Comparison of ENCODE assay signal across 18 cellular contexts in genomic region chr15:92664178-92664900, GRCh38. TPM values are rescaled to one million over a fixed set of nuclear protein-coding genes. Genes with fewer than 3 reads are reported as not detected.
DNase-seq lines count a peak whose midpoint lies in the region; ATAC-seq, FAIRE-seq and TF ChIP-seq lines count a peak whose summit lies in the region.
"Had no signal": no experiment of that assay in that cellular context is flagged by ENCODE, and none has a peak within 500 bp of the region (broad histone marks: within the 10 kb centered on the region; RNA-seq: fewer than 3 reads in every experiment).

No MANE protein-coding gene starts in this region.

- H3K4me1 ChIP-seq in right lobe of liver, result peaks cover 0 to 29% (median 11%) of the 10 kb centered on the region in 4 donors
- peaks cover 20% of the 10 kb centered on the region for H3K4me1 ChIP-seq in HepG2 (ENCODE audit: insufficient read depth, low read length)
- H3K4me1 ChIP-seq in endocrine pancreas (ENCODE audit: control insufficient read depth, insufficient read depth, low read length), result peaks cover 15% of the 10 kb centered on the region
- H3K4me1 ChIP-seq: parathyroid adenoma had no signal

- TF ChIP-seq CTCF in right lobe of liver (IDR thresholded peaks at IDR 0.05) (no peak), HepG2 (CRISPR knock-in tag; IDR thresholded peaks at IDR 0.05) (no peak), neural crest cell (conservative IDR thresholded peaks at IDR 0.05) (no peak)

- no peaks in the 10 kb centered on the region; the same call in 1 of the 2 replicates for H4K20me1 ChIP-seq in HepG2 (ENCODE audit: insufficient read depth, low read length)

- in situ Hi-C loops in HepG2 (cut with HindIII; ENCODE audit: extremely low pct_ligation_motif_present, low pct_unique_long_range_greater_than_20kb), result no loop called here

- TF ChIP-seq POLR2A in right lobe of liver (IDR thresholded peaks at IDR 0.05) (no peak), HepG2 (IDR thresholded peaks at IDR 0.05; ENCODE audit: insufficient read depth in 1 of 2, low read depth in 2 of 2, low read length in 2 of 2) (no peak)

- H3K9ac ChIP-seq in HepG2 (ENCODE audit: insufficient read depth, low read depth, low read length), result no peak overlapping the region
- H3K9ac ChIP-seq in endocrine pancreas (ENCODE audit: control insufficient read depth, insufficient read depth, low read length), result no peak overlapping the region
- H3K9ac ChIP-seq: parathyroid adenoma had no signal

- no peaks in the 10 kb centered on the region for H3K79me2 ChIP-seq in HepG2 (ENCODE audit: insufficient read depth, low read length)
- H3K79me2 ChIP-seq: parathyroid adenoma had no signal

- H3K4me2 ChIP-seq in HepG2 (ENCODE audit: low read depth, low read length), result no peak overlapping the region

- H3K27ac Mint-ChIP-seq in neural crest cell (ENCODE audit: unreplicated experiment), result peak overlapping the region; percentile 43
- H3K27ac Mint-ChIP-seq: activated CD4-positive, alpha-beta T cell treated with anti-CD3 and anti-CD28 coated beads, Interleukin-2, amount 10 ng/mL, durations not matched to agents 24 days and 14 days; CD4-positive, CD25-positive, alpha-beta regulatory T cell had no signal

- no peak for FAIRE-seq in HepG2 (lab: Jason Lieb, UNC)

- POLR2A ChIA-PET in HepG2 (lab: Yijun Ruan, JAX), result no interaction called here

- H3K36me3 ChIP-seq in right lobe of liver, result no peaks in the 10 kb centered on the region
- no peaks in the 10 kb centered on the region for H3K36me3 ChIP-seq in HepG2 (replicated peaks in 1 of 2; ENCODE audit: control insufficient read depth in 1 of 2, insufficient read depth in 2 of 2, low read length in 2 of 2)
- H3K36me3 ChIP-seq in endocrine pancreas (ENCODE audit: control insufficient read depth, insufficient read depth, low read length), result no peaks in the 10 kb centered on the region

- BruUV-seq in HepG2 (replicated peaks; lab: Mats Ljungman, UMichigan), result no TSS peak

- no peaks in the 10 kb centered on the region for H3K36me3 Mint-ChIP-seq in neural crest cell (ENCODE audit: low read depth)
- H3K36me3 Mint-ChIP-seq: CD4-positive, CD25-positive, alpha-beta regulatory T cell had no signal

- no peak for TF ChIP-seq EP300 in HepG2 (IDR thresholded peaks at IDR 0.05; ENCODE audit: low read depth in 2 of 2, low read length in 2 of 2)
- no peak for TF ChIP-seq EP300 in HepG2 (CRISPR knock-in tag; IDR thresholded peaks at IDR 0.05; ENCODE audit: borderline replicate concordance)

- no peak overlapping the region for H3K4me3 Mint-ChIP-seq in neural crest cell
- H3K4me3 Mint-ChIP-seq: activated CD4-positive, alpha-beta T cell treated with anti-CD3 and anti-CD28 coated beads, Interleukin-2, amount 10 ng/mL, durations not matched to agents 24 days and 14 days; CD4-positive, CD25-positive, alpha-beta regulatory T cell had no signal

- intact Hi-C loops in right lobe of liver (cut with DNase I) (loop anchor here in 1 of 2 donors (10.0 kb wide), 1 partner anchor 50 kb away; no protein-coding TSS in a partner anchor), HepG2 (cut with micrococcal nuclease; ENCODE audit: unreplicated experiment) (loop anchor here (10.0 kb wide), 1 partner anchor 50 kb away; no protein-coding TSS in a partner anchor)

- no peak overlapping the region for H2AFZ ChIP-seq in HepG2 (ENCODE audit: low read length)
- H2AFZ ChIP-seq: parathyroid adenoma had no signal

- H3K9me3 ChIP-seq in right lobe of liver (no peaks in the 10 kb centered on the region), HepG2 (ENCODE audit: low read length) (no peaks in the 10 kb centered on the region), endocrine pancreas (ENCODE audit: control insufficient read depth, low read length) (no peaks in the 10 kb centered on the region)

- no peak for DNase-seq in right lobe of liver
- no peak for DNase-seq in HepG2 (ENCODE audit: low spot score)
- no peak for DNase-seq in neural crest cell (ENCODE audit: low read depth, low spot score)
- DNase-seq in AG08396 (ENCODE audit: low spot score), result no peak
- DNase-seq in T-helper 2 cell, result no peak
- no peak for DNase-seq in C1 segment of cervical spinal cord (lab: John Stamatoyannopoulos, UW)
- DNase-seq: activated CD4-positive, alpha-beta T cell treated with anti-CD3 and anti-CD28 coated beads, Interleukin-2, amount 10 ng/mL, durations not matched to agents 24 days and 14 days; activated CD8-positive, alpha-beta memory T cell treated with anti-CD3 and anti-CD28 coated beads, Interleukin-2, amount 50 U/mL, for 48 hours; activated gamma-delta T cell treated with Interleukin-2 at 50 U/mL for 16 hours; amniotic stem cell; CD4-positive, CD25-positive, alpha-beta regulatory T cell; central memory CD4-positive, alpha-beta T cell; DMS79 treated with DMSO at 0.1 percent for 48 hours; stimulated activated CD4-positive, alpha-beta T cell treated with anti-CD3 and anti-CD28 coated beads, Interleukin-4, amount 100 ng/mL, for 1 hour had no signal

- H3K9me3 Mint-ChIP-seq in neural crest cell, result no peaks in the 10 kb centered on the region
- H3K9me3 Mint-ChIP-seq: activated CD4-positive, alpha-beta T cell treated with anti-CD3 and anti-CD28 coated beads, Interleukin-2, amount 10 ng/mL, durations not matched to agents 24 days and 14 days had no signal

- no peak for ATAC-seq in right lobe of liver
- no peak for ATAC-seq in HepG2
- no peak for ATAC-seq in HG02981 (IDR thresholded peaks at IDR 0.05; ENCODE audit: unreplicated experiment)

- H3K4me1 Mint-ChIP-seq in neural crest cell, result peaks cover 23% of the 10 kb centered on the region
- H3K4me1 Mint-ChIP-seq: CD4-positive, CD25-positive, alpha-beta regulatory T cell had no signal

- H3K27ac ChIP-seq in right lobe of liver (peak overlapping the region in 2 of 3 donors; percentile 10 to 11), HepG2 (ENCODE audit: extremely low read length, insufficient read depth, low read length) (no peak overlapping the region)
- H3K27ac ChIP-seq: parathyroid adenoma had no signal

- no peak for TF ChIP-seq RAD21 in HepG2 (CRISPR knock-in tag; IDR thresholded peaks at IDR 0.05)

- H3K27me3 ChIP-seq in right lobe of liver, result no peaks in the 10 kb centered on the region
- H3K27me3 ChIP-seq in HepG2 (ENCODE audit: control insufficient read depth in 1 of 2, insufficient read depth in 2 of 2, low read length in 2 of 2), result peaks cover 0 to 31% of the 10 kb centered on the region in 2 experiments; a peak in 4 of 5 replicates
- no peaks in the 10 kb centered on the region for H3K27me3 ChIP-seq in endocrine pancreas (ENCODE audit: control insufficient read depth, insufficient read depth, low read length)

- CTCF ChIA-PET in HepG2 (lab: Yijun Ruan, JAX; ENCODE audit: low intra/inter-chr PET ratio, low total read pairs), result no interaction called here

- 92% methylated on average over 7 of the region's 12 CpGs for WGBS in right lobe of liver (ENCODE audit: insufficient coverage, low coverage, low lambda C conversion rate, missing lambda C conversion rate)
- WGBS in HepG2 (ENCODE audit: low lambda C conversion rate), result 33% methylated on average over 11 of the region's 12 CpGs

- H3K27me3 Mint-ChIP-seq in neural crest cell (ENCODE audit: low read depth), result peaks cover 3% of the 10 kb centered on the region

- H3K4me3 ChIP-seq in right lobe of liver, result no peak overlapping the region
- no peak overlapping the region for H3K4me3 ChIP-seq in HepG2 (replicated peaks in 1 of 3; ENCODE audit: insufficient read depth in 1 of 3, low read depth in 2 of 3, low read length in 3 of 3)
- peak overlapping the region; percentile 54 for H3K4me3 ChIP-seq in endocrine pancreas (ENCODE audit: control insufficient read depth, insufficient read depth, low read length)
- H3K4me3 ChIP-seq: skin epidermis had no signal

TF ChIP-seq in HepG2, 621 proteins besides CTCF, POLR2A, EP300 and RAD21 (continues in another document):
- TF ChIP-seq EZH2 (conservative IDR thresholded peaks at IDR 0.05; ENCODE audit: low read depth, low read length) (no peak), NBN (conservative IDR thresholded peaks at IDR 0.05) (no peak), CREB3 (CRISPR knock-in tag; IDR thresholded peaks at IDR 0.05) (no peak), MTF1 (CRISPR knock-in tag; IDR thresholded peaks at IDR 0.05) (no peak), TCF12 (IDR thresholded peaks at IDR 0.05) (no peak), TCF12 (CRISPR knock-in tag; IDR thresholded peaks at IDR 0.05) (no peak), SATB2 (CRISPR knock-in tag; IDR thresholded peaks at IDR 0.05) (no peak)

RNA-seq across cellular contexts. Expression of gene FAM174B, which starts 8.8 kb away (rescaled TPM):
- 10 to 100 TPM in 1 of 6 experiments, 1 to 10 TPM in 5; 2.0 to 11.9 (median 4.7) TPM for total RNA-seq in right lobe of liver
- total RNA-seq in HepG2 (2016; rRNA removed; fragmentation: Illumina TruSeq; extraction: Trizol), result 1.3 and 2.1 TPM in 2 replicates
- 1.6 and 1.7 TPM in 2 replicates for total RNA-seq in HepG2 (2016; cell fraction: cytosol; rRNA removed; fragmentation: Illumina TruSeq; extraction: Trizol; ENCODE audit: low read depth)
- total RNA-seq in HepG2 (2016; cell fraction: insoluble cytoplasmic fraction; rRNA removed; fragmentation: Illumina TruSeq; extraction: Trizol), result 1.1 and 2.1 TPM in 2 replicates
- total RNA-seq in HepG2 (2016; cell fraction: membrane; rRNA removed; fragmentation: Illumina TruSeq; extraction: Trizol), result 1.0 and 1.9 TPM in 2 replicates
- 2.5 and 4.4 TPM in 2 replicates for total RNA-seq in HepG2 (2016; cell fraction: nucleus; rRNA removed; fragmentation: Illumina TruSeq; extraction: Trizol)
- polyA plus RNA-seq in HepG2 (2011; rRNA removed), result 0.68 and 0.90 TPM in 2 replicates
- 0.47 TPM in 1 of 2 replicates, not detected in the other for polyA plus RNA-seq in HepG2 (2011; cell fraction: cytosol; rRNA removed)
- 0.92 and 0.97 TPM in 2 replicates for polyA plus RNA-seq in HepG2 (2011; cell fraction: nucleus; rRNA removed)
- 0.55 TPM in 2 replicates for polyA plus RNA-seq in HepG2 (2012)
- polyA plus RNA-seq in HepG2 (2016; cell fraction: cytosol; fragmentation: Illumina TruSeq; extraction: Trizol; ENCODE audit: low read depth), result 0.67 TPM in 1 of 2 replicates, not detected in the other
- 0.79 and 1.3 TPM in 2 replicates for polyA plus RNA-seq in HepG2 (2016; cell fraction: insoluble cytoplasmic fraction; fragmentation: Illumina TruSeq; extraction: Trizol; ENCODE audit: low read depth)
- 0.34 and 0.90 TPM in 2 replicates for polyA plus RNA-seq in HepG2 (2016; cell fraction: membrane; fragmentation: Illumina TruSeq; extraction: Trizol; ENCODE audit: low read depth)
- 3.7 and 6.7 TPM in 2 replicates for polyA plus RNA-seq in HepG2 (2016; cell fraction: nucleus; fragmentation: Illumina TruSeq; extraction: Trizol; ENCODE audit: insufficient read depth, low read depth)
- 0.22 and 12.1 TPM in 2 replicates for polyA minus RNA-seq in HepG2 (2011; rRNA and poly(A)+ RNA removed; ENCODE audit: low replicate concordance)
- 1.9 TPM in 1 of 2 replicates, not detected in the other for polyA minus RNA-seq in HepG2 (2011; cell fraction: cytosol; rRNA and poly(A)+ RNA removed)
- polyA minus RNA-seq in HepG2 (2011; cell fraction: nucleus; rRNA and poly(A)+ RNA removed), result 3.2 and 4.8 TPM in 2 replicates
- total RNA-seq in neural crest cell, result 10.6 and 12.1 TPM in 2 replicates
